ENCODE assay signal across 16 cellular contexts in the genomic region with DNA sequence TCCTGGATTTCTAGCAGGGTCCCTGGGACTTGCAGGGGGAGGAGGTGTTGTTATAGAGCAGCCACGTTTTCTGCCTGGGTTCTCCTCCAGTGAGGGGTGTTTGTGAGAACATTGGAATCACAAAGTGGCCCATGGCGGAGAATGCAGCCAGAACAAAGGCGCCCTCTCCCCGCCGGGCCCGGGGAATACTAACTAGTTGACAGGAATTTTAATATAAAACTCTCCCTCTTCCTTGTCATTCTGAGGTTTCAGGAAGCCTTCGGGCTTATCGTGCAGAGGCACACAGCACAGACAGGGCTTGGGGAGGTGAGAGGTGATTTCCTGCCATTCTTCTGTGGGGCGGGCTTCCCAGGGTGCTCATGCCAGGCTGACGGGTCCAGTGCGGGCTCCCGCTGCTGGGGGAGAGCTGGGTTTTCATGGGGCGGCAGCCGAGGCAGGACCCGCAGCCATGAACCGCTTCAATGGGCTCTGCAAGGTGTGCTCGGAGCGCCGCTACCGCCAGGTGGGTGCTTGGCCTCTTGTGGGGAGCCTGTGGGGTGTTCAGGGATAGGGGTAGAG. TPM values are rescaled to one million over a fixed set of nuclear protein-coding genes. Genes with fewer than 3 reads are reported as not detected.
DNase-seq lines count a peak whose midpoint lies in the region; ATAC-seq and TF ChIP-seq lines count a peak whose summit lies in the region.
"Had no signal": no experiment of that assay in that cellular context is flagged by ENCODE, and none has a peak within 500 bp of the region (broad histone marks: within the 10 kb centered on the region; RNA-seq: fewer than 3 reads in every experiment).

No MANE protein-coding gene starts in this region.

- H3K27me3 ChIP-seq in NT2/D1 (ENCODE audit: insufficient read depth, insufficient read length) (no peaks in the 10 kb centered on the region), spleen (replicated peaks in 1 of 7) (no peaks in the 10 kb centered on the region)
- H3K27me3 ChIP-seq: BLaER1 treated with 17β-estradiol and CSF1 and Interleukin-3, amounts not matched to agents 10 nM and 100 nM had no signal

- H3K9me3 Mint-ChIP-seq in endothelial cell (ENCODE audit: unreplicated experiment) (no peaks in the 10 kb centered on the region), CD14-positive monocyte (no peaks in the 10 kb centered on the region)
- H3K9me3 Mint-ChIP-seq: activated naive CD4-positive, alpha-beta T cell treated with anti-CD3 and anti-CD28 coated beads, Interleukin-2, amount 10 ng/mL, durations not matched to agents 7 days and 5 days had no signal

- no peak overlapping the region for H3K4me3 ChIP-seq in NT2/D1 (ENCODE audit: insufficient read length, low read depth)
- H3K4me3 ChIP-seq in spleen, result peak overlapping the region; percentile 4 to 70 (median 44)
- H3K4me3 ChIP-seq: BLaER1 treated with 17β-estradiol and CSF1 and Interleukin-3, amounts not matched to agents 10 nM and 100 nM had no signal

- peak overlapping the region; percentile 54 for H3K9ac ChIP-seq in NT2/D1 (ENCODE audit: insufficient read length, low read depth)
- H3K9ac ChIP-seq: BLaER1 treated with 17β-estradiol and CSF1 and Interleukin-3, amounts not matched to agents 10 nM and 100 nM had no signal

- WGBS in spleen, 5 donors, result 70 to 86% (median 72%) methylated on average over 10 to 20 of the region's 20 CpGs

- H3K36me3 Mint-ChIP-seq in endothelial cell (ENCODE audit: low read depth, unreplicated experiment) (peaks cover 48% of the 10 kb centered on the region), CD14-positive monocyte (no peaks in the 10 kb centered on the region)
- H3K36me3 Mint-ChIP-seq: activated naive CD4-positive, alpha-beta T cell treated with anti-CD3 and anti-CD28 coated beads, Interleukin-2, amount 10 ng/mL, durations not matched to agents 7 days and 5 days had no signal

- H3K4me1 ChIP-seq in NT2/D1 (ENCODE audit: insufficient read depth, insufficient read length), result peaks cover 17% of the 10 kb centered on the region
- H3K4me1 ChIP-seq in spleen, result peaks cover 0 to 48% (median 28%) of the 10 kb centered on the region in 6 donors

- peak overlapping the region; percentile 2 to 83 (median 78) for H3K27ac ChIP-seq in spleen
- H3K27ac ChIP-seq: BLaER1 treated with 17β-estradiol and CSF1 and Interleukin-3, amounts not matched to agents 10 nM and 100 nM had no signal

- intact Hi-C loops in spleen (cut with DNase I; ENCODE audit: low total_unique reads) (loop anchor here (10.0 kb wide), 1 partner anchor 46 kb away; no protein-coding TSS in a partner anchor), CD14-positive monocyte (cut with micrococcal nuclease) (no loop called here)

- peak overlapping the region; percentile 100 for H3K4me3 Mint-ChIP-seq in endothelial cell (ENCODE audit: unreplicated experiment)
- no peak overlapping the region for H3K4me3 Mint-ChIP-seq in CD14-positive monocyte
- H3K4me3 Mint-ChIP-seq: activated CD8-positive, alpha-beta T cell treated with anti-CD3 and anti-CD28 coated beads, Interleukin-2, amount 10 ng/mL, durations not matched to agents 7 days and 5 days; activated naive CD4-positive, alpha-beta T cell treated with anti-CD3 and anti-CD28 coated beads, Interleukin-2, amount 10 ng/mL, durations not matched to agents 7 days and 5 days had no signal

- peak; percentile 5 for ATAC-seq in left lobe of liver
- ATAC-seq: activated CD8-positive, alpha-beta T cell treated with anti-CD3 and anti-CD28 coated beads, Interleukin-2, amount 10 ng/mL, durations not matched to agents 7 days and 5 days had no signal

- H3K4me1 Mint-ChIP-seq in endothelial cell (ENCODE audit: unreplicated experiment) (peaks cover 59% of the 10 kb centered on the region), CD14-positive monocyte (peaks cover 6% of the 10 kb centered on the region)

- H3K27ac Mint-ChIP-seq in endothelial cell (ENCODE audit: unreplicated experiment), result peak overlapping the region; percentile 100
- peak overlapping the region in 2 of 7 donors; percentile 50 to 51 for H3K27ac Mint-ChIP-seq in CD14-positive monocyte
- H3K27ac Mint-ChIP-seq: activated naive CD4-positive, alpha-beta T cell treated with anti-CD3 and anti-CD28 coated beads, Interleukin-2, amount 10 ng/mL, durations not matched to agents 7 days and 5 days had no signal

- TF ChIP-seq POLR2A in spleen (IDR thresholded peaks at IDR 0.05), result no peak

- no peaks in the 10 kb centered on the region for H3K9me3 ChIP-seq in NT2/D1 (ENCODE audit: insufficient read depth, low read length)
- no peaks in the 10 kb centered on the region for H3K9me3 ChIP-seq in spleen
- H3K9me3 ChIP-seq: BLaER1 treated with 17β-estradiol and CSF1 and Interleukin-3, amounts not matched to agents 10 nM and 100 nM had no signal

- DNase-seq in NT2/D1 (ENCODE audit: low read depth, low spot score), result peak; percentile 82
- DNase-seq in endothelial cell (ENCODE audit: low spot score), result peak; percentile 81
- DNase-seq in left lobe of liver (ENCODE audit: low spot score), result no peak
- peak; percentile 85 for DNase-seq in spleen
- no peak for DNase-seq in foreskin melanocyte
- DNase-seq in SW 1271 (lab: John Stamatoyannopoulos, UW), result no peak
- DNase-seq in stimulated activated naive CD4-positive, alpha-beta T cell (lab: John Stamatoyannopoulos, UW), result no peak
- no peak for DNase-seq in CD14-positive monocyte (ENCODE audit: low spot score)
- DNase-seq: activated CD8-positive, alpha-beta T cell treated with anti-CD3 and anti-CD28 coated beads, Interleukin-2, amount 10 ng/mL, durations not matched to agents 7 days and 5 days; activated naive CD4-positive, alpha-beta T cell treated with anti-CD3 and anti-CD28 coated beads, Interleukin-2, amount 10 ng/mL, durations not matched to agents 7 days and 5 days; HCEC 1CT; MV-4-11; NCI-H446 treated with DMSO at 0.1 percent for 48 hours; stimulated activated CD4-positive, alpha-beta T cell treated with anti-CD3 and anti-CD28 coated beads, Interleukin-1b, Interleukin-23, amount 100 ng/mL, for 48 hours; T-helper 9 cell had no signal

- H3K36me3 ChIP-seq in NT2/D1 (ENCODE audit: insufficient read depth, insufficient read length, low read length) (no peaks in the 10 kb centered on the region), spleen (peaks cover 0 to 2% (median 0%) of the 10 kb centered on the region in 6 donors)
- H3K36me3 ChIP-seq: BLaER1 treated with 17β-estradiol and CSF1 and Interleukin-3, amounts not matched to agents 10 nM and 100 nM had no signal

- TF ChIP-seq CTCF in endothelial cell (IDR thresholded peaks at IDR 0.05; ENCODE audit: unreplicated experiment) (no peak), spleen (IDR thresholded peaks at IDR 0.05 in 8 of 11, conservative IDR thresholded peaks at IDR 0.05 in 3 of 11) (no peak), CD14-positive monocyte (IDR thresholded peaks at IDR 0.05) (no peak)

- peaks cover 29% of the 10 kb centered on the region for H3K27me3 Mint-ChIP-seq in endothelial cell (ENCODE audit: unreplicated experiment)
- no peaks in the 10 kb centered on the region for H3K27me3 Mint-ChIP-seq in CD14-positive monocyte (ENCODE audit: low read depth in 3 of 3)

RNA-seq across cellular contexts. Expression of a gene that starts 37.7 kb away (rescaled TPM):
- 474 TPM for total RNA-seq in endothelial cell (ENCODE audit: unreplicated experiment)
- 19.5 TPM for total RNA-seq in left lobe of liver
- total RNA-seq in spleen, result 100 to 1,000 TPM in 1 of 7 donors, 10 to 100 TPM in 6; 63.2 to 122 (median 84.4) TPM
- polyA plus RNA-seq in spleen, result 10 to 100 TPM; 17.5 to 48.3 (median 26.5) TPM
- polyA plus RNA-seq in CD14-positive monocyte, result 10 to 100 TPM in 1 of 2 donors, 1 to 10 TPM in 1; 9.1 to 15.8 TPM

Comparison
In these comparisons a context has a peak if more than half of its experiments do, and no peak if none do; other contexts are left out.
1. DNase-seq: peak in NT2/D1 (single experiment), endothelial cell (single experiment) and spleen (single experiment); none in left lobe of liver (single experiment), foreskin melanocyte (single experiment), SW 1271 (0 of 2), stimulated activated naive CD4-positive, alpha-beta T cell (0 of 6) and CD14-positive monocyte (single experiment).